In the genomic region with DNA sequence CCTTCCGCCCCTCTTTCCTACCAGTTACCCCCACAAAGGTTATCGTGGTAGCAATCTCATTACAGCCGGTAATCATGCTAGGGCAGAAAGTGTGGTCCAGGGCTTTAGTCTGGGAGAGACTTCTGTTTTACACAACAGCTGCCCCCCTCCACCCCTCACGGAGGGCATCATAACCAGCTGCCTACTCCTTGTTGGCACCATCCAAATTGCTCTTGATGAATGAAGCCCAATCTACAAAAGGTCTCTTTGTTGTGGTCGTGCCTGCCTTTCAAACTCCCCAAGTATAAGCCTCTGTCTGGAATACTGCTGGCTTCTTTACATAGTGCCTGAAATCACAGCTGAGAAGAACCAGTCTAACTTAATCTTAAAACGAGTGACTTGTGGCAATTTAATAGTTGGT, we compare ENCODE assay signal across 17 cellular contexts.
DNase-seq lines count a peak whose midpoint lies in the region; ATAC-seq lines count a peak whose summit lies in the region.
"Had no signal": no experiment of that assay in that cellular context is flagged by ENCODE, and none has a peak within 500 bp of the region (broad histone marks: within the 10 kb centered on the region; RNA-seq: fewer than 3 reads in every experiment).

No MANE protein-coding gene starts in this region.

- peak; percentile 45 for DNase-seq in NCI-H748 (lab: John Stamatoyannopoulos, UW; ENCODE audit: unreplicated experiment)
- DNase-seq in NCI-H748 treated with DMSO at 0.1 percent for 48 hours (lab: John Stamatoyannopoulos, UW) = no peak
- peak; percentile 14 for DNase-seq in astrocyte of the hippocampus (ENCODE audit: low read depth, low spot score)
- peak; percentile 14 for DNase-seq in middle frontal gyrus (ENCODE audit: extremely low spot score, low spot score)
- DNase-seq in superior temporal gyrus (ENCODE audit: extremely low spot score) = peak; percentile 79
- DNase-seq in HK-2 (ENCODE audit: unreplicated experiment) = no peak
- DNase-seq in islet precursor cell = no peak
- DNase-seq: activated naive CD4-positive, alpha-beta T cell treated with anti-CD3 and anti-CD28 coated beads, Interleukin-2, amount 50 U/mL, for 16 hours; activated T-cell treated with anti-CD3 and anti-CD28 coated beads, Interleukin-2, amount 50 U/mL, for 72 hours; cerebellar nuclear complex; erythroblast; left colon; NCI-H1417 treated with DMSO at 0.1 percent for 48 hours; RPMI8226; stimulated activated CD4-positive, alpha-beta T cell treated with anti-CD3 and anti-CD28 coated beads, Interleukin-12 subunit alpha, Interleukin-12 subunit beta, amount 100 ng/mL, for 4 hours had no signal

- ATAC-seq in HG03442 (IDR thresholded peaks at IDR 0.05; ENCODE audit: unreplicated experiment) = no peak
- ATAC-seq: activated T-cell treated with anti-CD3 and anti-CD28 coated beads, Interleukin-2, amount 50 U/mL, for 72 hours; left colon; SK-N-SH treated with all-trans-retinoic acid at 6 μM for 48 hours had no signal

Comparison
In these comparisons a context has a peak if more than half of its experiments do, and no peak if none do; other contexts are left out.
1. DNase-seq: peak in NCI-H748 (single experiment), astrocyte of the hippocampus (single experiment), middle frontal gyrus (single experiment) and superior temporal gyrus (single experiment); none in NCI-H748 treated with DMSO at 0.1 percent for 48 hours (single experiment), HK-2 (single experiment) and islet precursor cell (single experiment).